18 cellular contexts compared by ENCODE assay signal in genomic region chr22:26536762-26537134, GRCh38.
"Had no signal": no experiment of that assay in that cellular context is flagged by ENCODE, and none has a peak within 500 bp of the region (broad histone marks: within the 10 kb centered on the region; RNA-seq: fewer than 3 reads in every experiment).

No MANE protein-coding gene starts in this region.

- H3K4me1 ChIP-seq: ascending aorta, sigmoid colon had no signal

- H3K9me3 Mint-ChIP-seq: activated naive CD4-positive, alpha-beta T cell treated with anti-CD3 and anti-CD28 coated beads, Interleukin-2, amount 10 ng/mL, durations not matched to agents 7 days and 5 days; nephron progenitor cell had no signal

- H3K27me3 Mint-ChIP-seq: activated naive CD4-positive, alpha-beta T cell treated with anti-CD3 and anti-CD28 coated beads, Interleukin-2, amount 10 ng/mL, durations not matched to agents 7 days and 5 days had no signal

- H3K27ac Mint-ChIP-seq: activated naive CD4-positive, alpha-beta T cell treated with anti-CD3 and anti-CD28 coated beads, Interleukin-2, amount 10 ng/mL, durations not matched to agents 7 days and 5 days; nephron progenitor cell had no signal

- ATAC-seq: heart left ventricle, left ventricle myocardium superior had no signal

- H3K9me3 ChIP-seq: ascending aorta, breast epithelium, heart left ventricle, sigmoid colon, suprapubic skin had no signal

- H3K4me3 Mint-ChIP-seq: activated naive CD4-positive, alpha-beta T cell treated with anti-CD3 and anti-CD28 coated beads, Interleukin-2, amount 10 ng/mL, durations not matched to agents 7 days and 5 days; nephron progenitor cell had no signal

- H3K27me3 ChIP-seq: ascending aorta, breast epithelium, heart left ventricle, sigmoid colon, suprapubic skin had no signal

- H3K4me3 ChIP-seq: ascending aorta, breast epithelium, heart left ventricle, sigmoid colon, suprapubic skin had no signal

- H3K27ac ChIP-seq: ascending aorta, breast epithelium, heart left ventricle, sigmoid colon, suprapubic skin had no signal

- H3K36me3 ChIP-seq: breast epithelium had no signal

- DNase-seq: activated CD4-positive, alpha-beta T cell treated with anti-CD3 and anti-CD28 coated beads, Interleukin-2, amount 50 U/mL, for 4 hours; activated CD4-positive, CD25-positive, alpha-beta regulatory T cell treated with anti-CD3 and anti-CD28 coated beads, Interleukin-2, amount 50 U/mL, for 72 hours; activated effector memory CD4-positive, alpha-beta T cell treated with Interleukin-2 at 50 U/mL for 16 hours; activated naive CD4-positive, alpha-beta T cell treated with anti-CD3 and anti-CD28 coated beads, Interleukin-2, amount 10 ng/mL, durations not matched to agents 7 days and 5 days; cortex of kidney; heart left ventricle; left ventricle myocardium superior; mesendoderm; nephron progenitor cell; nucleus accumbens; sigmoid colon; stimulated activated CD4-positive, alpha-beta T cell treated with anti-CD3 and anti-CD28 coated beads, Interleukin-4, amount 100 ng/mL, for 24 hours; stimulated activated naive CD4-positive, alpha-beta T cell treated with Interleukin-2 at 50 U/mL for 16 hours; T1000; trophoblast cell had no signal
